19 cellular contexts compared by ENCODE assay signal in genomic region chr7:104453190-104453589, GRCh38.
"Had no signal": no experiment of that assay in that cellular context is flagged by ENCODE, and none has a peak within 500 bp of the region (broad histone marks: within the 10 kb centered on the region; RNA-seq: fewer than 3 reads in every experiment).

No MANE protein-coding gene starts in this region.

- H3K4me3 Mint-ChIP-seq: naive B cell, nephron had no signal

- DNase-seq: colonic mucosa; dermis blood vessel endothelial cell; foreskin melanocyte; head of caudate nucleus; hippocampal formation; left colon; left ventricle myocardium superior; mesenchymal stem cell; naive B cell; occipital lobe; pancreas; right cardiac atrium; small intestine; stimulated activated CD4-positive, alpha-beta T cell treated with anti-CD3 and anti-CD28 coated beads, Interleukin-12 subunit alpha, Interleukin-12 subunit beta, amount 100 ng/mL, for 4 hours; stimulated activated naive CD4-positive, alpha-beta T cell treated with Interleukin-2 at 50 U/mL for 16 hours; trophoblast cell had no signal

- ATAC-seq: left colon, left ventricle myocardium superior, pancreas, right cardiac atrium had no signal

- H3K27me3 ChIP-seq: colonic mucosa, pancreas had no signal

- H3K27ac Mint-ChIP-seq: naive B cell, nephron, progenitor cell of endocrine pancreas had no signal

- H3K27me3 Mint-ChIP-seq: naive B cell, progenitor cell of endocrine pancreas had no signal

- H3K4me1 ChIP-seq: colonic mucosa, pancreas had no signal

- H3K27ac ChIP-seq: colonic mucosa, pancreas had no signal

- H3K9me3 Mint-ChIP-seq: nephron had no signal

- H3K4me3 ChIP-seq: colonic mucosa, lung, pancreas had no signal

- H3K4me1 Mint-ChIP-seq: naive B cell, nephron had no signal

- H3K9me3 ChIP-seq: colonic mucosa, pancreas had no signal

- H3K36me3 Mint-ChIP-seq: naive B cell had no signal

- H3K36me3 ChIP-seq: colonic mucosa, pancreas had no signal
